15 cellular contexts compared by ENCODE assay signal in the genomic region with DNA sequence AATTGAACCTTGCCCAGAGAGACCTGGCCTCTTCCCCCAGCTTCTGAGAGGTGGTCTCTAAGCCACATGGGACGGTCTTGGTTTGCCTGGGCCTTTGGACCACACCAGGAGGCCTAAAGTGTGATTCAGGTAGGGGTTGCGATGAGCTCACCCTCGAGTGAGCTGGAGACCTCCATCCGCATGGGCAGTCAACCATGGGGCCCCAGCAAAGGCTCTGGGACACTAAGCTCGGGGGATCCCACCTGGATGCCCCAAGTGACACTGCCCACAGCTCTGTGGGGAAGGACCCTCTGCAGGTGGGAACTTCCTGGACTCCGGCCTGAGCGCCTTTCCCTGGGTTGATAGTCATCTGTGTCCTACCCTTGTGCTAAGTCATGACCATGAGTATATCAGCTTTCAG. TPM values are rescaled to one million over a fixed set of nuclear protein-coding genes. Genes with fewer than 3 reads are reported as not detected.
DNase-seq lines count a peak whose midpoint lies in the region; ATAC-seq lines count a peak whose summit lies in the region.
"Had no signal": no experiment of that assay in that cellular context is flagged by ENCODE, and none has a peak within 500 bp of the region (broad histone marks: within the 10 kb centered on the region; RNA-seq: fewer than 3 reads in every experiment).

No MANE protein-coding gene starts in this region.

- no peak overlapping the region for H3K4me2 ChIP-seq in neuronal stem cell (ENCODE audit: insufficient read depth, low read length, poor library complexity, severe bottlenecking)

- H3K9ac ChIP-seq in neuronal stem cell (ENCODE audit: low read depth, low read length, poor library complexity): no peak overlapping the region

- H3K9me3 ChIP-seq in neuronal stem cell (replicated peaks in 1 of 2; ENCODE audit: control insufficient read depth in 2 of 2, insufficient read depth in 1 of 2, low read depth in 1 of 2, low read length in 2 of 2): peaks cover 0 to 5% of the 10 kb centered on the region in 2 donors
- H3K9me3 ChIP-seq: Caco-2 had no signal

- H3K4me1 ChIP-seq in neuronal stem cell (ENCODE audit: control insufficient read depth in 2 of 2, insufficient read depth in 1 of 2, low read depth in 1 of 2, low read length in 2 of 2): peaks cover 11 to 22% of the 10 kb centered on the region in 2 donors
- H3K4me1 ChIP-seq: Caco-2 had no signal

- H2AFZ ChIP-seq in neuronal stem cell (ENCODE audit: low read length): no peak overlapping the region

- no peak overlapping the region for H3K27ac Mint-ChIP-seq in stimulated activated naive CD8-positive, alpha-beta T cell treated with anti-CD3 and anti-CD28 coated beads, Interleukin-15, amount 100 ng/mL, for 72 hours
- H3K27ac Mint-ChIP-seq: B cell had no signal

- peaks cover 0 to 5% (median 0%) of the 10 kb centered on the region in 3 experiments for H3K27me3 ChIP-seq in neuronal stem cell (ENCODE audit: control insufficient read depth in 3 of 3, insufficient read depth in 3 of 3, low read depth in 1 of 3, low read length in 3 of 3)

- no peak overlapping the region for H3K14ac ChIP-seq in neuronal stem cell (ENCODE audit: low read length)

- no peak overlapping the region for H2BK12ac ChIP-seq in neuronal stem cell (ENCODE audit: low read length)

- no peak for ATAC-seq in stimulated activated naive CD8-positive, alpha-beta T cell treated with anti-CD3 and anti-CD28 coated beads, Interleukin-15, amount 100 ng/mL, for 72 hours
- ATAC-seq: HCT116 had no signal

- H2BK5ac ChIP-seq in neuronal stem cell (ENCODE audit: low read length): no peak overlapping the region

- no peak overlapping the region for H3K23ac ChIP-seq in neuronal stem cell (ENCODE audit: low read depth, low read length, poor library complexity)

- no peak overlapping the region for H2BK120ac ChIP-seq in neuronal stem cell (ENCODE audit: low read depth, low read length)

- no peaks in the 10 kb centered on the region for H3K9me3 Mint-ChIP-seq in stimulated activated naive CD8-positive, alpha-beta T cell treated with anti-CD3 and anti-CD28 coated beads, Interleukin-15, amount 100 ng/mL, for 72 hours
- H3K9me3 Mint-ChIP-seq: CD8-positive, alpha-beta memory T cell had no signal

- no peak overlapping the region for H3K4me3 ChIP-seq in neuronal stem cell (ENCODE audit: low read length in 2 of 2)

- DNase-seq in ACHN (peak; percentile 23), HK-2 (ENCODE audit: unreplicated experiment) (peak; percentile 10), islet precursor cell (peak; percentile 24), neuronal stem cell (ENCODE audit: low spot score) (no peak), AG08396 (ENCODE audit: low spot score) (no peak)
- no peak for DNase-seq in stimulated activated naive CD8-positive, alpha-beta T cell treated with anti-CD3 and anti-CD28 coated beads, Interleukin-15, amount 100 ng/mL, for 72 hours
- DNase-seq in activated CD8-positive, alpha-beta memory T cell treated with anti-CD3 and anti-CD28 coated beads, Interleukin-2, amount 50 U/mL, for 48 hours: no peak
- DNase-seq in activated CD4-positive, alpha-beta T cell treated with anti-CD3 and anti-CD28 coated beads for 1 hour: no peak
- DNase-seq: 8988T; Caco-2; CD8-positive, alpha-beta memory T cell; DMS53; GF-D8 had no signal

- no CpG with 5 or more reads among the region's 7 CpGs for WGBS in neuronal stem cell (ENCODE audit: extremely low coverage in 2 of 2, insufficient read length in 2 of 2, insufficient replicate concordance in 1 of 2), 2 donors

- no peak overlapping the region for H3K4me3 Mint-ChIP-seq in stimulated activated naive CD8-positive, alpha-beta T cell treated with anti-CD3 and anti-CD28 coated beads, Interleukin-15, amount 100 ng/mL, for 72 hours
- H3K4me3 Mint-ChIP-seq: B cell; CD8-positive, alpha-beta memory T cell had no signal

- H3K4ac ChIP-seq in neuronal stem cell (ENCODE audit: low read length): no peak overlapping the region

- H2BK15ac ChIP-seq in neuronal stem cell (ENCODE audit: low read length): no peak overlapping the region

- H3K27me3 Mint-ChIP-seq in stimulated activated naive CD8-positive, alpha-beta T cell treated with anti-CD3 and anti-CD28 coated beads, Interleukin-15, amount 100 ng/mL, for 72 hours: peaks cover 7% of the 10 kb centered on the region

- no peaks in the 10 kb centered on the region for H3K4me1 Mint-ChIP-seq in stimulated activated naive CD8-positive, alpha-beta T cell treated with anti-CD3 and anti-CD28 coated beads, Interleukin-15, amount 100 ng/mL, for 72 hours
- H3K4me1 Mint-ChIP-seq: B cell; CD8-positive, alpha-beta memory T cell had no signal

- H4K8ac ChIP-seq in neuronal stem cell (ENCODE audit: low read depth, low read length): no peak overlapping the region

- H3K27ac ChIP-seq in neuronal stem cell (replicated peaks; ENCODE audit: low read length): no peak overlapping the region

- in situ Hi-C loops in ACHN (cut with HindIII; ENCODE audit: low pct_ligation_motif_present, low pct_unique_long_range_greater_than_20kb, low sequenced_read_pairs): no loop called here

- H3K79me1 ChIP-seq in neuronal stem cell (ENCODE audit: low read depth, low read length): no peaks in the 10 kb centered on the region

- no peaks in the 10 kb centered on the region for H3K36me3 ChIP-seq in neuronal stem cell (replicated peaks in 1 of 2; ENCODE audit: control insufficient read depth in 2 of 2, insufficient read depth in 2 of 2, low read length in 2 of 2)

- no peak overlapping the region for H4K91ac ChIP-seq in neuronal stem cell (ENCODE audit: low read depth, low read length, poor library complexity)

- no peak overlapping the region for H3K18ac ChIP-seq in neuronal stem cell (ENCODE audit: low read length)

- H2AK5ac ChIP-seq in neuronal stem cell (ENCODE audit: low read depth, low read length): peak overlapping the region; percentile 28

RNA-seq across cellular contexts. Expression of a gene that starts 57.1 kb away (rescaled TPM):
- 7.3 TPM for polyA plus RNA-seq in neuronal stem cell (2013, experiment 1 of 2)
- polyA plus RNA-seq in neuronal stem cell (2013, experiment 2 of 2): 7.3 TPM
- polyA plus RNA-seq: CD8-positive, alpha-beta memory T cell had no signal

Comparison
In these comparisons a context has a peak if more than half of its experiments do, and no peak if none do; other contexts are left out.
1. DNase-seq: peak in ACHN (single experiment), HK-2 (single experiment) and islet precursor cell (single experiment); none in neuronal stem cell (single experiment), stimulated activated naive CD8-positive, alpha-beta T cell treated with anti-CD3 and anti-CD28 coated beads, Interleukin-15, amount 100 ng/mL, for 72 hours (0 of 2), AG08396 (single experiment), activated CD8-positive, alpha-beta memory T cell treated with anti-CD3 and anti-CD28 coated beads, Interleukin-2, amount 50 U/mL, for 48 hours (single experiment) and activated CD4-positive, alpha-beta T cell treated with anti-CD3 and anti-CD28 coated beads for 1 hour (single experiment).